2 cellular contexts compared by ENCODE assay signal in genomic region chr1:29079916-29080629, GRCh38. TPM values are rescaled to one million over a fixed set of nuclear protein-coding genes. Genes with fewer than 3 reads are reported as not detected.
"Had no signal": no experiment of that assay in that cellular context is flagged by ENCODE, and none has a peak within 500 bp of the region (broad histone marks: within the 10 kb centered on the region; RNA-seq: fewer than 3 reads in every experiment).

No MANE protein-coding gene starts in this region.

RNA-seq across cellular contexts. Expression of gene TMEM200B, which starts 43.6 kb away (rescaled TPM):
- total RNA-seq: naive thymus-derived CD8-positive, alpha-beta T cell; natural killer cell treated with Interleukin-12 subunit alpha and Interleukin-12 subunit beta and Interleukin-15 and Interleukin-18, amount 100 ng/mL, for 72 hours had no signal
